Comparison of ENCODE assay signal across 1 cellular context in the genomic region with DNA sequence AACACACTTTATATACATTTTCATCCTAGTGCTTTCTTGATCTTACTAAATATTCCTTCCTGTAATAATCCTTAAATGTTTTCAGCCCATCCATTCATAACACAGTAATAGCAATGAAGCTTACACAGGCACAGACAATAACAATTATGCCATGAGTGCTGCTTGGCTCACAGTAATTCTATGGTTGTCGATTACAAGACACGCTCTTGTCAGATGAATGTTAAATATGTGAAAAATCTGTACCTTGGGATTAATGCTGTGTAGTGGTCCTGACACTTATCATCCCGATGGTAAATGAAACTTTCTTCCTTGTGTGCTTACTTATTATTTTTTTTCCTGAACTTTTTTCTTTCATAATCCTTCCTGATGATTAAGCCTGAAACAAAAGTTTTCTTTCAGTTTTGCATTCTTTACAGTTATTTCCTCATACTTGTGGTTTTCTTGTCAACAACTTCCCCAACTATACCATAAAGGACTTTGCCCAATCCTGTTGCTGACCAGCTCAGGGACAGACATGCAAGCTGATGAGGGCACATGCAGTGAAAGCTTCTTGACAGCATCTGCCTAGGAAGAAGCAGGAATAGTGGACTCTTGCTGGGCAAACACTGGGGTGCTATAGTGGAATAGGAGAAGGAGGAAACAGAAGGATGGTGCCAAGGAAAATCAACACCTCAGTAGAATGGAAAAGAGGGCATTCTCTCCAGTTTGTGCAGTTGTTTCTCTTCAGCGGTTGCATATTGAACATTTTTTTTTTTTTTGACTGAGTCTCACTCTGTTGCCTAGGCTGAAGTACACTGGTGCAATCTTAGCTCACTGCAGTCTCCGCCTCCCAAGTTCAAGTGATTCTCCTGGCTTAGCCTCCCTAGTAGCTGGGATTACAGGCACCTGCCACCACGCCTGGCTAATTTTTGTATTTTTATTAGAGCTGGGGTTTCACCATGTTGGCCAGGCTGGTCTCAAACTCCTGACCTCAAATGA.
TF ChIP-seq lines count a peak whose summit lies in the region.

No MANE protein-coding gene starts in this region.

TF ChIP-seq in GM23338, 12 proteins besides CTCF, POLR2A, EP300 and RAD21 (continued from another document):
- TF ChIP-seq, protein P1, sequence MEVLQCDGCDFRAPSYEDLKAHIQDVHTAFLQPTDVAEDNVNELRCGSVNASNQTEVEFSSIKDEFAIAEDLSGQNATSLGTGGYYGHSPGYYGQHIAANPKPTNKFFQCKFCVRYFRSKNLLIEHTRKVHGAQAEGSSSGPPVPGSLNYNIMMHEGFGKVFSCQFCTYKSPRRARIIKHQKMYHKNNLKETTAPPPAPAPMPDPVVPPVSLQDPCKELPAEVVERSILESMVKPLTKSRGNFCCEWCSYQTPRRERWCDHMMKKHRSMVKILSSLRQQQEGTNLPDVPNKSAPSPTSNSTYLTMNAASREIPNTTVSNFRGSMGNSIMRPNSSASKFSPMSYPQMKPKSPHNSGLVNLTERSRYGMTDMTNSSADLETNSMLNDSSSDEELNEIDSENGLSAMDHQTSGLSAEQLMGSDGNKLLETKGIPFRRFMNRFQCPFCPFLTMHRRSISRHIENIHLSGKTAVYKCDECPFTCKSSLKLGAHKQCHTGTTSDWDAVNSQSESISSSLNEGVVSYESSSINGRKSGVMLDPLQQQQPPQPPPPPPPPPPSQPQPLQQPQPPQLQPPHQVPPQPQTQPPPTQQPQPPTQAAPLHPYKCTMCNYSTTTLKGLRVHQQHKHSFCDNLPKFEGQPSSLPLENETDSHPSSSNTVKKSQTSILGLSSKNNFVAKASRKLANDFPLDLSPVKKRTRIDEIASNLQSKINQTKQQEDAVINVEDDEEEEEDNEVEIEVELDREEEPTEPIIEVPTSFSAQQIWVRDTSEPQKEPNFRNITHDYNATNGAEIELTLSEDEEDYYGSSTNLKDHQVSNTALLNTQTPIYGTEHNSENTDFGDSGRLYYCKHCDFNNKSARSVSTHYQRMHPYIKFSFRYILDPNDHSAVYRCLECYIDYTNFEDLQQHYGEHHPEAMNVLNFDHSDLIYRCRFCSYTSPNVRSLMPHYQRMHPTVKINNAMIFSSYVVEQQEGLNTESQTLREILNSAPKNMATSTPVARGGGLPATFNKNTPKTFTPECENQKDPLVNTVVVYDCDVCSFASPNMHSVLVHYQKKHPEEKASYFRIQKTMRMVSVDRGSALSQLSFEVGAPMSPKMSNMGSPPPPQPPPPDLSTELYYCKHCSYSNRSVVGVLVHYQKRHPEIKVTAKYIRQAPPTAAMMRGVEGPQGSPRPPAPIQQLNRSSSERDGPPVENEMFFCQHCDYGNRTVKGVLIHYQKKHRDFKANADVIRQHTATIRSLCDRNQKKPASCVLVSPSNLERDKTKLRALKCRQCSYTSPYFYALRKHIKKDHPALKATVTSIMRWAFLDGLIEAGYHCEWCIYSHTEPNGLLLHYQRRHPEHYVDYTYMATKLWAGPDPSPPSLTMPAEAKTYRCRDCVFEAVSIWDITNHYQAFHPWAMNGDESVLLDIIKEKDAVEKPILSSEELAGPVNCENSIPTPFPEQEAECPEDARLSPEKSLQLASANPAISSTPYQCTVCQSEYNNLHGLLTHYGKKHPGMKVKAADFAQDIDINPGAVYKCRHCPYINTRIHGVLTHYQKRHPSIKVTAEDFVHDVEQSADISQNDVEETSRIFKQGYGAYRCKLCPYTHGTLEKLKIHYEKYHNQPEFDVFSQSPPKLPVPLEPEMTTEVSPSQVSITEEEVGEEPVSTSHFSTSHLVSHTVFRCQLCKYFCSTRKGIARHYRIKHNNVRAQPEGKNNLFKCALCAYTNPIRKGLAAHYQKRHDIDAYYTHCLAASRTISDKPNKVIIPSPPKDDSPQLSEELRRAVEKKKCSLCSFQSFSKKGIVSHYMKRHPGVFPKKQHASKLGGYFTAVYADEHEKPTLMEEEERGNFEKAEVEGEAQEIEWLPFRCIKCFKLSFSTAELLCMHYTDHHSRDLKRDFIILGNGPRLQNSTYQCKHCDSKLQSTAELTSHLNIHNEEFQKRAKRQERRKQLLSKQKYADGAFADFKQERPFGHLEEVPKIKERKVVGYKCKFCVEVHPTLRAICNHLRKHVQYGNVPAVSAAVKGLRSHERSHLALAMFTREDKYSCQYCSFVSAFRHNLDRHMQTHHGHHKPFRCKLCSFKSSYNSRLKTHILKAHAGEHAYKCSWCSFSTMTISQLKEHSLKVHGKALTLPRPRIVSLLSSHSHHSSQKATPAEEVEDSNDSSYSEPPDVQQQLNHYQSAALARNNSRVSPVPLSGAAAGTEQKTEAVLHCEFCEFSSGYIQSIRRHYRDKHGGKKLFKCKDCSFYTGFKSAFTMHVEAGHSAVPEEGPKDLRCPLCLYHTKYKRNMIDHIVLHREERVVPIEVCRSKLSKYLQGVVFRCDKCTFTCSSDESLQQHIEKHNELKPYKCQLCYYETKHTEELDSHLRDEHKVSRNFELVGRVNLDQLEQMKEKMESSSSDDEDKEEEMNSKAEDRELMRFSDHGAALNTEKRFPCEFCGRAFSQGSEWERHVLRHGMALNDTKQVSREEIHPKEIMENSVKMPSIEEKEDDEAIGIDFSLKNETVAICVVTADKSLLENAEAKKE (CRISPR knock-in tag; IDR thresholded peaks at IDR 0.05), result no peak
- no peak for TF ChIP-seq EZH2 (IDR thresholded peaks at IDR 0.05; ENCODE audit: low read depth, unreplicated experiment)
- no peak for TF ChIP-seq POLR2AphosphoS5 (IDR thresholded peaks at IDR 0.05; ENCODE audit: low read depth)
- TF ChIP-seq ZNF331 (CRISPR knock-in tag; IDR thresholded peaks at IDR 0.05; ENCODE audit: low read depth), result no peak
- TF ChIP-seq STAT1 (IDR thresholded peaks at IDR 0.05; ENCODE audit: unreplicated experiment), result no peak
